In the genomic region with DNA sequence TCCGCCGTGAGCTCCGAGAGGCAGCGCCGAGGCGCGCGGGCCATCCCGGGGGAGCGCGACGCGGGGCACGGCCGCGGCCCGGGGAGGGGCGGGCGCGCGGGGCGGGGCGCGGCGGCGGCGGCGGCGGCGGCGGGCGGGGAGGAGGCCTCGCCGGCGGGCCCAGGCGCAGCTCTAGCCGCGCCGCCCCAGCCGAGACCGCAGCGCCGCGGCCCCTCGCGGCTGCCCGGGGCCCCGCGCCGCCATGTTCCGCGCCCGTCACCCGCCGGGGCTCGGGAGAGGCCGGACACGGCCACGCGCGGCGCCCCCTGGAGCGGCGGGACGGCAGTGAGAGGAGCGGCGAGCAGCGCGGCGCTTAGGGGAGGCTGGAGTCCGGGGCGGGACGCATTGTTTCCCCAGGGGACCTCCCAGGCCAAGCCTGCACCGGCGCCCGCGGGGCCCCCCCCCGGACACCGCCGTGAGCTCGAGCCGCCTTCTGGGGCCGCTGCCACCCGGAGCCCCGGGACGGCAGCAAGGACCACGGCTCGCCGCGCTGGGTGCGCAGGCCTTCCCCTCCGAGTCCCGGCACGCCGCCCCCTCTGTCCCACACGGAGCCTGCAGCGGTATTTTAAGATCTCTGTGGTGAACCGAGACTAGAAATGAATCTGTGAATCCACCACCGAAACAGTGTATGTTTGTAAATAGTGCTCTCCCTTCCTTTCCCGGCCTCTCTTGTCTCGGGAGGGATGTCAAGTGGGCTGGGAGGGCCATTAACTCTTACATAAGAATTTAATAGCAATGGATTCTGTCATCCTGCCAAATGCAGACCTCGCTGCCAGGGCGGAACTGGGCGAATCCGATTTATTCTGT, we compare ENCODE assay signal across 1 cellular context.
TF ChIP-seq lines count a peak whose summit lies in the region.

A gene (minus strand): TSS at position 60 of the 846 bp plus-strand sequence. CDS start 172 bp downstream, outside the sequence.

TF ChIP-seq in IMR-90, 13 proteins besides CTCF, POLR2A, EP300 and RAD21:
- TF ChIP-seq MAFK (IDR thresholded peaks at IDR 0.05; ENCODE audit: low read depth, low read length) (no peak), SMC3 (IDR thresholded peaks at IDR 0.05; ENCODE audit: low read depth, low read length) (peak; percentile 27; the same call in 1 of the 2 replicates), MXI1 (IDR thresholded peaks at IDR 0.05; ENCODE audit: borderline replicate concordance, low read depth, low read length) (no peak), CEBPB (IDR thresholded peaks at IDR 0.05; ENCODE audit: low read depth, low read length) (no peak), NFE2L2 (IDR thresholded peaks at IDR 0.05; ENCODE audit: low read depth, low read length) (no peak), CHD1 (IDR thresholded peaks at IDR 0.05; ENCODE audit: low read depth, low read length) (no peak)
